Comparison of ENCODE assay signal across 8 cellular contexts in the genomic region with DNA sequence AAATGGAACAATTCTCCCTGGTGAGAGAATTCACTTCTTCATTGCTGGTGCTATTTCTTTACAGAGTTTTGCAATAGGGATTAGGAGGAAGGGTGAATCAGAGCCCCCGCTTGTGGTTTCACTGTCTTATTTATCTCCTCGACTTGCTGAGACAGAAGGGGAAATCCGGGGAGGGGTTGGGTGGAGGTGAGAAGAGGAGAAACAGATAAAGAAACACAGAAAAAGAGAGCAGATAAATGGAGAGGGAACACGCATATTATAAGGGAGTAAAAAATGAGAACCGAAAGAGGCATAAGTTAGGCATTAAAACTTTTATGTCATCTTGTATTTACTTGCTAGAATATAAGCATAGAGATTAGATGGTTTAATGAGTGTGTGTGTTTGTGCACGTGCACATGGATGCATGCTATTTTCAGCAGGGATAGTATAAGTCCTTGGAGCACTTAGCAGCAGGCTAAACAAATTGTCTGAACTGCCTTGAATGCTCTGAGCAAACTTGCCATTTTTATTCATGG.
DNase-seq lines count a peak whose midpoint lies in the region; ATAC-seq and TF ChIP-seq lines count a peak whose summit lies in the region.

No MANE protein-coding gene starts in this region.

- peak overlapping the region; percentile 85 for H3K27ac Mint-ChIP-seq in activated T-helper 1 cell treated with anti-CD3 and anti-CD28 coated beads, Interleukin-12 subunit alpha, Interleukin-12 subunit beta, Interleukin-2, Interleukin-4 antibody, amounts not matched to agents 30 ng/mL and 10 ng/mL and 1 ng/mL, durations not matched to agents 14 hours and 24 hours and 36 hours

- no peaks in the 10 kb centered on the region for H3K9me2 ChIP-seq in PC-3 (replicated peaks; ENCODE audit: low read length)

- H3K9me3 ChIP-seq in BLaER1 (peaks cover 27% of the 10 kb centered on the region), PC-3 (ENCODE audit: low read length) (no peaks in the 10 kb centered on the region)

- no peaks in the 10 kb centered on the region for H3K79me2 ChIP-seq in PC-3 (ENCODE audit: low read length)

- H3K27ac ChIP-seq in BLaER1 (peak overlapping the region; percentile 69), PC-3 (ENCODE audit: low read length) (no peak overlapping the region)

- POLR2A ChIA-PET in PC-3 (lab: Charles Lee; ENCODE audit: unreplicated experiment): no interaction called here

- DNase-seq in PC-3 (peak; percentile 9), renal cortical epithelial cell (ENCODE audit: low read depth) (peak; percentile 75), hippocampal formation (lab: John Stamatoyannopoulos, UW) (no peak), DMS53 (lab: John Stamatoyannopoulos, UW) (no peak), dedifferentiated amniotic fluid mesenchymal stem cell (ENCODE audit: extremely low spot score) (no peak)
- DNase-seq in activated T-helper 1 cell treated with anti-CD3 and anti-CD28 coated beads, Interleukin-12 subunit alpha, Interleukin-12 subunit beta, Interleukin-2, Interleukin-4 antibody, amounts not matched to agents 30 ng/mL and 10 ng/mL and 1 ng/mL, durations not matched to agents 14 hours and 24 hours and 36 hours (ENCODE audit: low spot score): peak; percentile 73

- H3F3A ChIP-seq in PC-3 (ENCODE audit: low read length, unreplicated experiment): no peaks in the 10 kb centered on the region

- H3K4me3 ChIP-seq in BLaER1 (peak overlapping the region; percentile 11; the same call in 1 of the 2 replicates), PC-3 (ENCODE audit: low read length) (no peak overlapping the region)

- intact Hi-C loops in PC-3 (cut with micrococcal nuclease): no loop called here
- intact Hi-C loops in activated T-helper 1 cell treated with anti-CD3 and anti-CD28 coated beads, Interleukin-12 subunit alpha, Interleukin-12 subunit beta, Interleukin-2, Interleukin-4 antibody, amounts not matched to agents 30 ng/mL and 10 ng/mL and 1 ng/mL, durations not matched to agents 14 hours and 24 hours and 36 hours (cut with micrococcal nuclease): loop anchor here (1.0 kb wide), 4 partner anchors 11 to 268 kb away; no protein-coding TSS in a partner anchor

- CTCF ChIA-PET in PC-3 (lab: Charles Lee): no interaction called here

- H3K9me3 Mint-ChIP-seq in activated T-helper 1 cell treated with anti-CD3 and anti-CD28 coated beads, Interleukin-12 subunit alpha, Interleukin-12 subunit beta, Interleukin-2, Interleukin-4 antibody, amounts not matched to agents 30 ng/mL and 10 ng/mL and 1 ng/mL, durations not matched to agents 14 hours and 24 hours and 36 hours: peaks cover 12% of the 10 kb centered on the region

- no peaks in the 10 kb centered on the region for H3K27me3 Mint-ChIP-seq in activated T-helper 1 cell treated with anti-CD3 and anti-CD28 coated beads, Interleukin-12 subunit alpha, Interleukin-12 subunit beta, Interleukin-2, Interleukin-4 antibody, amounts not matched to agents 30 ng/mL and 10 ng/mL and 1 ng/mL, durations not matched to agents 14 hours and 24 hours and 36 hours (ENCODE audit: insufficient read depth)

- no peaks in the 10 kb centered on the region for H3K36me3 ChIP-seq in BLaER1
- no peaks in the 10 kb centered on the region for H3K36me3 ChIP-seq in PC-3 (ENCODE audit: low read depth, low read length)

- H3K4me3 Mint-ChIP-seq in activated T-helper 1 cell treated with anti-CD3 and anti-CD28 coated beads, Interleukin-12 subunit alpha, Interleukin-12 subunit beta, Interleukin-2, Interleukin-4 antibody, amounts not matched to agents 30 ng/mL and 10 ng/mL and 1 ng/mL, durations not matched to agents 14 hours and 24 hours and 36 hours: peak overlapping the region; percentile 53

- TF ChIP-seq CTCF in PC-3 (conservative IDR thresholded peaks at IDR 0.05; ENCODE audit: low read depth, low read length): no peak

- H3K27me3 ChIP-seq in BLaER1 (no peaks in the 10 kb centered on the region), PC-3 (ENCODE audit: low read length) (peaks cover 21% of the 10 kb centered on the region)

- no peak overlapping the region for H2AFZ ChIP-seq in PC-3 (ENCODE audit: low read length)

- H3K4me2 ChIP-seq in BLaER1 (peak overlapping the region; percentile 78), PC-3 (ENCODE audit: low read length) (no peak overlapping the region)

- BruUV-seq in PC-3 (replicated peaks; lab: Mats Ljungman, UMichigan): no TSS peak

- H3K4me1 ChIP-seq in BLaER1: peaks cover 33% of the 10 kb centered on the region
- no peaks in the 10 kb centered on the region for H3K4me1 ChIP-seq in PC-3 (ENCODE audit: insufficient read depth, low read length)

- peak; percentile 77 for ATAC-seq in GM21723 (IDR thresholded peaks at IDR 0.05; ENCODE audit: unreplicated experiment)
- no peak for ATAC-seq in PC-3

- peaks cover 23% of the 10 kb centered on the region for H3K36me3 Mint-ChIP-seq in activated T-helper 1 cell treated with anti-CD3 and anti-CD28 coated beads, Interleukin-12 subunit alpha, Interleukin-12 subunit beta, Interleukin-2, Interleukin-4 antibody, amounts not matched to agents 30 ng/mL and 10 ng/mL and 1 ng/mL, durations not matched to agents 14 hours and 24 hours and 36 hours (ENCODE audit: low read depth)

- no peaks in the 10 kb centered on the region for H4K20me1 ChIP-seq in BLaER1
- H4K20me1 ChIP-seq in PC-3 (ENCODE audit: low read length): no peaks in the 10 kb centered on the region

- peaks cover 46% of the 10 kb centered on the region for H3K4me1 Mint-ChIP-seq in activated T-helper 1 cell treated with anti-CD3 and anti-CD28 coated beads, Interleukin-12 subunit alpha, Interleukin-12 subunit beta, Interleukin-2, Interleukin-4 antibody, amounts not matched to agents 30 ng/mL and 10 ng/mL and 1 ng/mL, durations not matched to agents 14 hours and 24 hours and 36 hours (ENCODE audit: low read depth)

- H3K9ac ChIP-seq in BLaER1 (peak overlapping the region; percentile 1; the same call in 1 of the 2 replicates), PC-3 (ENCODE audit: low read length) (no peak overlapping the region)

Comparison
In these comparisons a context has a peak if more than half of its experiments do, and no peak if none do; other contexts are left out.
1. DNase-seq: peak in PC-3 (single experiment), activated T-helper 1 cell treated with anti-CD3 and anti-CD28 coated beads, Interleukin-12 subunit alpha, Interleukin-12 subunit beta, Interleukin-2, Interleukin-4 antibody, amounts not matched to agents 30 ng/mL and 10 ng/mL and 1 ng/mL, durations not matched to agents 14 hours and 24 hours and 36 hours (single experiment) and renal cortical epithelial cell (single experiment); none in hippocampal formation (0 of 2), DMS53 (single experiment) and dedifferentiated amniotic fluid mesenchymal stem cell (single experiment).